Comparison of ENCODE assay signal across 8 cellular contexts in genomic region chr1:244971524-244972216, GRCh38.
DNase-seq lines count a peak whose midpoint lies in the region; ATAC-seq and TF ChIP-seq lines count a peak whose summit lies in the region.

No MANE protein-coding gene starts in this region.

- H3K27me3 Mint-ChIP-seq in activated CD4-positive, alpha-beta T cell treated with anti-CD3 and anti-CD28 coated beads for 36 hours, result no peaks in the 10 kb centered on the region
- no peaks in the 10 kb centered on the region for H3K27me3 Mint-ChIP-seq in effector memory CD8-positive, alpha-beta T cell
- H3K27me3 Mint-ChIP-seq in nephron progenitor cell (ENCODE audit: low read depth, poor library complexity), result peaks cover 4% of the 10 kb centered on the region

- peaks cover 15% of the 10 kb centered on the region for H3K4me1 Mint-ChIP-seq in activated CD4-positive, alpha-beta T cell treated with anti-CD3 and anti-CD28 coated beads for 36 hours
- H3K4me1 Mint-ChIP-seq in effector memory CD8-positive, alpha-beta T cell (ENCODE audit: low read depth in 2 of 2), result peaks cover 9 to 12% of the 10 kb centered on the region in 2 donors
- H3K4me1 Mint-ChIP-seq in nephron progenitor cell, result peaks cover 36% of the 10 kb centered on the region

- H3K9me3 Mint-ChIP-seq in activated CD4-positive, alpha-beta T cell treated with anti-CD3 and anti-CD28 coated beads for 36 hours (ENCODE audit: low read depth), result no peaks in the 10 kb centered on the region
- H3K9me3 Mint-ChIP-seq in effector memory CD8-positive, alpha-beta T cell, result no peaks in the 10 kb centered on the region
- H3K9me3 Mint-ChIP-seq in nephron progenitor cell, result no peaks in the 10 kb centered on the region

- no peak for DNase-seq in activated CD4-positive, alpha-beta T cell treated with anti-CD3 and anti-CD28 coated beads for 36 hours
- DNase-seq in activated CD4-positive, alpha-beta T cell treated with anti-CD3 and anti-CD28 coated beads, Interleukin-2, amount 50 U/mL, for 4 hours, result no peak
- DNase-seq in RKO (ENCODE audit: low spot score), result peak; percentile 58
- peak in 1 of 3 experiments; percentile 10 for DNase-seq in effector memory CD8-positive, alpha-beta T cell
- no peak for DNase-seq in nephron progenitor cell
- no peak for DNase-seq in NCI-H1417 treated with DMSO at 0.1 percent for 48 hours (lab: John Stamatoyannopoulos, UW)
- DNase-seq in ecto neural progenitor cell (ENCODE audit: low spot score), result no peak

- TF ChIP-seq CTCF in nephron progenitor cell (IDR thresholded peaks at IDR 0.05), result no peak

- H3K27ac Mint-ChIP-seq in activated CD4-positive, alpha-beta T cell treated with anti-CD3 and anti-CD28 coated beads for 36 hours, result peak overlapping the region; percentile 97
- H3K27ac Mint-ChIP-seq in effector memory CD8-positive, alpha-beta T cell, result peak overlapping the region; percentile 100
- peak overlapping the region; percentile 100 for H3K27ac Mint-ChIP-seq in nephron progenitor cell

- no peaks in the 10 kb centered on the region for H3K36me3 Mint-ChIP-seq in activated CD4-positive, alpha-beta T cell treated with anti-CD3 and anti-CD28 coated beads for 36 hours (ENCODE audit: low read depth)
- H3K36me3 Mint-ChIP-seq in effector memory CD8-positive, alpha-beta T cell (ENCODE audit: insufficient read depth), result peaks cover 38% of the 10 kb centered on the region
- peaks cover 35% of the 10 kb centered on the region for H3K36me3 Mint-ChIP-seq in nephron progenitor cell (ENCODE audit: low read depth)

- peak overlapping the region; percentile 92 for H3K4me3 Mint-ChIP-seq in activated CD4-positive, alpha-beta T cell treated with anti-CD3 and anti-CD28 coated beads for 36 hours
- H3K4me3 Mint-ChIP-seq in effector memory CD8-positive, alpha-beta T cell, result peak overlapping the region; percentile 95
- H3K4me3 Mint-ChIP-seq in nephron progenitor cell, result peak overlapping the region; percentile 92

- intact Hi-C loops in activated CD4-positive, alpha-beta T cell treated with anti-CD3 and anti-CD28 coated beads for 36 hours (cut with DNase I, micrococcal nuclease), result loop anchor here (1.0 to 10.0 kb wide), 11 partner anchors 53 to 1717 kb away; partner anchors contain the start of genes ADSS2 (in 1 of the 2), AKT3 (in 1 of the 2), CATSPERE (in 1 of the 2) and CEP170 (in 1 of the 2)

- POLR2A ChIA-PET in activated CD4-positive, alpha-beta T cell treated with anti-CD3 and anti-CD28 coated beads for 36 hours (lab: Charles Lee), result interaction anchor here (0.6 to 2.2 kb wide), 5 partner anchors 53 to 132 kb away, joined by 3 to 12 read pairs (median 3); partner anchors contain the start of gene HNRNPU

- CTCF ChIA-PET in activated CD4-positive, alpha-beta T cell treated with anti-CD3 and anti-CD28 coated beads for 36 hours (lab: Charles Lee), result interaction anchor here (0.7 to 2.1 kb wide), 6 partner anchors 15 to 135 kb away, joined by 3 to 13 read pairs (median 4); partner anchors contain the start of gene HNRNPU

- ATAC-seq in activated CD4-positive, alpha-beta T cell treated with anti-CD3 and anti-CD28 coated beads for 36 hours, result no peak
- ATAC-seq in effector memory CD8-positive, alpha-beta T cell (replicated peaks), result no peak
- ATAC-seq in HG02678 (IDR thresholded peaks at IDR 0.05; ENCODE audit: unreplicated experiment), result no peak
